10 cellular contexts compared by ENCODE assay signal in the genomic region with DNA sequence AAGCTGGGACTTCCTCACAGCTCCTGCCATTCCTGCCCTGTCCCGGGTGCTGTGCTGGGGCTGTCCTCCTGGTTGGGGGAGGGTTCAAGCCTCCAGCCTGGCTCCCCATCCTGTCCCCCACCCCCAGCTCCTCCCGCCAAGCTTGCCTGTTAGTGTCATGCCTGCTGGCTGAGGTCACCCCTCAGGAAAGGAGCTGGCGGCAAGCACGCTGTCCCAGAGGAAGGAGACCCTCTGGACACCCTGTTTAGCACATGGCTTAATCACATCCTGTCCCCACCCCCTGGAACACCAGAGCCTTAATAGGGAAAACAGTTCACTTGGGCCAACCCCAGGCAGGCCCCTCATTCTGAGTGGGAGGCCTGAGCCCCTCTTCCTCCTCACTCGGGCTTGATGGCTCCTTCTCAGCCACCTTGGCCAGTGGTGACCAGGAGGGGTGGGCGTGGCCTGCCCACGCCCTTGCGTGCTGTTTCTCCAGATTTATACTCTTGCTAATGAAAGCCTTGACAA. TPM values are rescaled to one million over a fixed set of nuclear protein-coding genes. Genes with fewer than 3 reads are reported as not detected.
A peak's percentile ranks its signal among the peaks of the same experiment; 100 is the strongest.
DNase-seq lines count a peak whose midpoint lies in the region; ATAC-seq and TF ChIP-seq lines count a peak whose summit lies in the region.
"Had no signal": no experiment of that assay in that cellular context is flagged by ENCODE, and none has a peak within 500 bp of the region (broad histone marks: within the 10 kb centered on the region; RNA-seq: fewer than 3 reads in every experiment).

No MANE protein-coding gene starts in this region.

- H3K36me3 Mint-ChIP-seq in HFFc6 (ENCODE audit: low read depth) = peaks cover 41% of the 10 kb centered on the region

- H3K27me3 Mint-ChIP-seq in HFFc6 (ENCODE audit: insufficient read depth) = peaks cover 6% of the 10 kb centered on the region
- H3K27me3 Mint-ChIP-seq: stimulated activated naive CD8-positive, alpha-beta T cell treated with anti-CD3 and anti-CD28 coated beads, Interleukin-15, Interleukin-2, amounts not matched to agents 100 ng/mL and 50 ng/mL, for 24 hours had no signal

- peaks cover 47% of the 10 kb centered on the region for H3K4me1 Mint-ChIP-seq in HFFc6 (ENCODE audit: low read depth)

- H3K9me3 Mint-ChIP-seq in HFFc6 = no peaks in the 10 kb centered on the region
- H3K9me3 Mint-ChIP-seq: stimulated activated naive CD8-positive, alpha-beta T cell treated with anti-CD3 and anti-CD28 coated beads, Interleukin-15, Interleukin-2, amounts not matched to agents 100 ng/mL and 50 ng/mL, for 24 hours had no signal

- no peak for ATAC-seq in GM19467 (IDR thresholded peaks at IDR 0.05; ENCODE audit: unreplicated experiment)

- H3K27me3 ChIP-seq in subcutaneous abdominal adipose tissue (ENCODE audit: control insufficient read depth in 5 of 5, insufficient read depth in 4 of 5, low read length in 5 of 5) = no peaks in the 10 kb centered on the region

- TF ChIP-seq CTCF in HFFc6 (IDR thresholded peaks at IDR 0.05) = no peak
- TF ChIP-seq CTCF in astrocyte of the spinal cord (IDR thresholded peaks at IDR 0.05; ENCODE audit: low read depth, low read length) = no peak

- DNase-seq in HFFc6 = peak; percentile 59
- DNase-seq in astrocyte of the spinal cord (ENCODE audit: low read depth, low spot score) = peak; percentile 54
- peak; percentile 96 for DNase-seq in islet precursor cell
- no peak for DNase-seq in NCI-H82 (lab: John Stamatoyannopoulos, UW)
- no peak for DNase-seq in amniotic stem cell (lab: John Stamatoyannopoulos, UW)
- no peak for DNase-seq in cerebellar nuclear complex (lab: John Stamatoyannopoulos, UW)
- DNase-seq: glutamatergic neuron had no signal

- H3K27ac ChIP-seq in subcutaneous abdominal adipose tissue (ENCODE audit: low read depth, low read length) = peak overlapping the region; percentile 83

- in situ Hi-C loops in astrocyte of the spinal cord (cut with HindIII; ENCODE audit: low sequenced_read_pairs) = no loop called here

- H3K4me3 ChIP-seq in astrocyte of the spinal cord (ENCODE audit: low read depth, low read length) (no peak overlapping the region), subcutaneous abdominal adipose tissue (ENCODE audit: low read depth in 1 of 5, low read length in 5 of 5) (peak overlapping the region in 4 of 5 donors; percentile 8 to 17 (median 12))

- H3K9ac ChIP-seq in subcutaneous abdominal adipose tissue (ENCODE audit: low read length in 5 of 5) = peak overlapping the region in 2 of 5 donors; percentile 16 to 30

- H3K27ac Mint-ChIP-seq in HFFc6 = peak overlapping the region; percentile 95
- H3K27ac Mint-ChIP-seq: stimulated activated naive CD8-positive, alpha-beta T cell treated with anti-CD3 and anti-CD28 coated beads, Interleukin-15, Interleukin-2, amounts not matched to agents 100 ng/mL and 50 ng/mL, for 24 hours had no signal

- H3K4me3 Mint-ChIP-seq in HFFc6 = peak overlapping the region; percentile 77
- H3K4me3 Mint-ChIP-seq: stimulated activated naive CD8-positive, alpha-beta T cell treated with anti-CD3 and anti-CD28 coated beads, Interleukin-15, Interleukin-2, amounts not matched to agents 100 ng/mL and 50 ng/mL, for 24 hours had no signal

- H3K9me3 ChIP-seq in subcutaneous abdominal adipose tissue (ENCODE audit: control insufficient read depth in 5 of 5, low read length in 5 of 5) = no peaks in the 10 kb centered on the region

- peaks cover 21 to 77% (median 65%) of the 10 kb centered on the region in 5 donors for H3K4me1 ChIP-seq in subcutaneous abdominal adipose tissue (ENCODE audit: control insufficient read depth in 5 of 5, insufficient read depth in 5 of 5, low read length in 5 of 5)

- peaks cover 0 to 57% (median 34%) of the 10 kb centered on the region in 5 donors for H3K36me3 ChIP-seq in subcutaneous abdominal adipose tissue (ENCODE audit: control insufficient read depth in 5 of 5, insufficient read depth in 5 of 5, low read length in 5 of 5)

RNA-seq across cellular contexts. Expression of a gene that starts 9.2 kb away (rescaled TPM):
- total RNA-seq in HFFc6 (2021; fragmentation: NEBNext Ultra II Directional; extraction: Animal tissue kit (Norgen Biotek cat#: 25700)) = 10 to 100 TPM in 3 of 6 experiments, 1 to 10 TPM in 3; 6.8 to 13.9 (median 10.0) TPM

RNA-seq across cellular contexts. Expression of a gene that starts 29.6 kb away (rescaled TPM):
- total RNA-seq in HFFc6 (2021; fragmentation: NEBNext Ultra II Directional; extraction: Animal tissue kit (Norgen Biotek cat#: 25700)) = 10 to 100 TPM; 37.8 to 51.9 (median 39.6) TPM

RNA-seq across cellular contexts. Expression of a gene that starts 29.8 kb away (rescaled TPM):
- 1 to 10 TPM; 6.7 to 9.0 (median 8.3) TPM for total RNA-seq in HFFc6 (2021; fragmentation: NEBNext Ultra II Directional; extraction: Animal tissue kit (Norgen Biotek cat#: 25700))

RNA-seq across cellular contexts. Expression of a gene that starts 35.8 kb away (rescaled TPM):
- total RNA-seq in HFFc6 (2021; fragmentation: NEBNext Ultra II Directional; extraction: Animal tissue kit (Norgen Biotek cat#: 25700)) = 10 to 100 TPM; 27.8 to 34.4 (median 31.6) TPM

RNA-seq across cellular contexts. Expression of a gene that starts 35.9 kb away (rescaled TPM):
- total RNA-seq in HFFc6 (2021; fragmentation: NEBNext Ultra II Directional; extraction: Animal tissue kit (Norgen Biotek cat#: 25700)) = 10 to 100 TPM; 42.1 to 58.2 (median 54.2) TPM

Comparison
In these comparisons a context has a peak if more than half of its experiments do, and no peak if none do; other contexts are left out.
1. DNase-seq: peak in HFFc6 (single experiment), astrocyte of the spinal cord (single experiment) and islet precursor cell (single experiment); none in NCI-H82 (single experiment), amniotic stem cell (single experiment) and cerebellar nuclear complex (0 of 2).